ENCODE assay signal across 20 cellular contexts in the genomic region with DNA sequence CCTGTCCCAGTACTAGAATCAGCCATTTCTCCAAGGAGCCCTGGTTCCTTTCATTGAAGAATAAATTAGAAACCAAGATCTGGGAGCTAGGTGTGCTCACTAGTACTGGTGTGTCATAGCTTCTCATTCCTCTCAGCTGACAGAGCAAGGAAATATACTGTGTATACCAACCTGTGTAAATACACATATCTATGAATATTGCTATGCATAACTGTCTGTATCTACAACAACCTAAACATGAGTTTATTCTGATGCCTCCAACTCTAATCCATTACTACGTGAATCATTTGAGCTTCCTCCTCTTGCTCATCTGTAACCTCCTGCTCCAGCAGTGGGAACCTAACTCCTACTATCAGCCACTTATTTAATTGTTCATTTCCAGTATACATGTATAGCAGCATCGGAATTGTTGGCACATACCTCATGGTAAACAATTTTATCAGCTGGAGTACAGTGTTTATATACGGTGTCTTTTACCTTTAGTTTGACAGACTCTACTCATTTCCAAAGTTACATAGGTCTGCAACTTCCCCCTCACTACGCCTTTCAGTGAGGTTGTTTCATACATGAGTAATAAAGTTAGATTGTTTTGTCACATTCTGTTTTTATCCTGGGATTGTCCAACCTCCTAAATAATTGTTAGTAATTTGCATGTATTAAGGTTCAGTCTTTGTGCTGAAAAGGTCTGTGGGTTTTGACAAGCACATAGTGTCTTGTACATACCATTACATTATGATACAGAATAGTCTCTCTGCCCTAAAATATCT. TPM values are rescaled to one million over a fixed set of nuclear protein-coding genes. Genes with fewer than 3 reads are reported as not detected.
DNase-seq lines count a peak whose midpoint lies in the region; ATAC-seq, FAIRE-seq and TF ChIP-seq lines count a peak whose summit lies in the region.
"Had no signal": no experiment of that assay in that cellular context is flagged by ENCODE, and none has a peak within 500 bp of the region (broad histone marks: within the 10 kb centered on the region; RNA-seq: fewer than 3 reads in every experiment).

No MANE protein-coding gene starts in this region.

- 91 to 93% methylated on average over 4 of the region's 4 CpGs for WGBS in aorta, 2 donors

- ATAC-seq in GM19025 (IDR thresholded peaks at IDR 0.05; ENCODE audit: low read depth, unreplicated experiment) (peak; percentile 42), HG02642 (IDR thresholded peaks at IDR 0.05; ENCODE audit: poor library complexity, unreplicated experiment) (peak; percentile 88), HG03439 (IDR thresholded peaks at IDR 0.05; ENCODE audit: unreplicated experiment) (peak; percentile 79), aorta (ENCODE audit: low FRiP score) (no peak)
- ATAC-seq: activated naive CD8-positive, alpha-beta T cell treated with anti-CD3 and anti-CD28 coated beads, Interleukin-2, amount 50 U/mL, for 24 hours; naive thymus-derived CD4-positive, alpha-beta T cell had no signal

- H3K4me1 ChIP-seq in aorta (ENCODE audit: control insufficient read depth in 1 of 2, insufficient read depth in 2 of 2, low read length in 2 of 2) (peaks cover 2 to 5% of the 10 kb centered on the region in 2 donors), kidney (ENCODE audit: control insufficient read depth in 1 of 2, insufficient read depth in 1 of 2, low read depth in 1 of 2, low read length in 2 of 2) (no peaks in the 10 kb centered on the region)
- H3K4me1 ChIP-seq: colonic mucosa, SJCRH30 had no signal

- H3K9me3 ChIP-seq in aorta (ENCODE audit: control insufficient read depth, low read length) = no peaks in the 10 kb centered on the region
- H3K9me3 ChIP-seq in kidney (ENCODE audit: control insufficient read depth in 1 of 2, low read length in 2 of 2) = no peaks in the 10 kb centered on the region
- H3K9me3 ChIP-seq: colonic mucosa, esophagus squamous epithelium, left ventricle myocardium inferior, SJCRH30 had no signal

- H3K9ac ChIP-seq in kidney (ENCODE audit: low read length in 2 of 2) = no peak overlapping the region

- H3K4me3 ChIP-seq in GM12865 (ENCODE audit: low read depth, low read length) (no peak overlapping the region), aorta (ENCODE audit: low read length in 2 of 2) (no peak overlapping the region), kidney (ENCODE audit: low read length in 2 of 2) (no peak overlapping the region)
- H3K4me3 ChIP-seq: colonic mucosa, esophagus squamous epithelium, hepatocyte, left ventricle myocardium inferior, SJCRH30 had no signal

- H3K36me3 ChIP-seq in aorta (ENCODE audit: control insufficient read depth in 1 of 2, insufficient read depth in 2 of 2, low read length in 1 of 2) (no peaks in the 10 kb centered on the region), kidney (ENCODE audit: control insufficient read depth in 1 of 2, insufficient read depth in 2 of 2, low read length in 2 of 2) (no peaks in the 10 kb centered on the region)
- H3K36me3 ChIP-seq: colonic mucosa, SJCRH30 had no signal

- no peak for FAIRE-seq in kidney (lab: Jason Lieb, UNC)

- DNase-seq in GM12865 (ENCODE audit: low read depth) = peak; percentile 39
- no peak for DNase-seq in aorta
- DNase-seq in NCI-H345 (lab: John Stamatoyannopoulos, UW) = no peak
- no peak for DNase-seq in kidney
- DNase-seq in anterior cingulate cortex (lab: John Stamatoyannopoulos, UW) = no peak
- DNase-seq: ACHN; activated naive CD8-positive, alpha-beta T cell treated with anti-CD3 and anti-CD28 coated beads, Interleukin-2, amount 50 U/mL, for 24 hours; colonic mucosa; COR-L47; esophagus squamous epithelium; KG1; left ventricle myocardium inferior; naive thymus-derived CD4-positive, alpha-beta T cell; NCI-H187; SJCRH30 had no signal

- H3K27ac ChIP-seq in aorta (ENCODE audit: low read depth in 1 of 2, low read length in 2 of 2) (no peak overlapping the region), kidney (ENCODE audit: low read depth in 2 of 2, low read length in 2 of 2) (no peak overlapping the region)
- H3K27ac ChIP-seq: colonic mucosa, esophagus squamous epithelium, hepatocyte, left ventricle myocardium inferior, SJCRH30 had no signal

- TF ChIP-seq CTCF in GM12865 (IDR thresholded peaks at IDR 0.05; ENCODE audit: insufficient read depth, low read depth, low read length, missing control alignments) (no peak), kidney (IDR thresholded peaks at IDR 0.05; ENCODE audit: borderline replicate concordance, extremely low read depth, insufficient read depth) (no peak)

- intact Hi-C loops in aorta (cut with DNase I) (no loop called here), kidney (cut with DNase I) (no loop called here)

- no peaks in the 10 kb centered on the region for H3K27me3 ChIP-seq in aorta (ENCODE audit: control insufficient read depth in 1 of 2, insufficient read depth in 2 of 2, low read length in 1 of 2)
- H3K27me3 ChIP-seq: colonic mucosa, esophagus squamous epithelium, hepatocyte, SJCRH30 had no signal

RNA-seq across cellular contexts. Expression of gene SCRG1, which starts 7.1 kb away (rescaled TPM):
- 10 to 100 TPM; 34.6 to 45.2 TPM for total RNA-seq in aorta
- polyA plus RNA-seq in aorta = 10 to 100 TPM; 13.7 to 14.9 TPM
- 1.6 TPM for total RNA-seq in kidney
- polyA plus RNA-seq in kidney (ENCODE audit: insufficient read depth, low read depth, low replicate concordance) = 0.11 TPM
- total RNA-seq: naive thymus-derived CD4-positive, alpha-beta T cell; pulmonary artery endothelial cell; SJCRH30 had no signal
- polyA plus RNA-seq: naive thymus-derived CD4-positive, alpha-beta T cell had no signal

RNA-seq across cellular contexts. Expression of gene SAP30, which starts 35.3 kb away (rescaled TPM):
- total RNA-seq in aorta (10 to 100 TPM; 33.4 to 34.7 TPM), kidney (16.5 TPM)
- polyA plus RNA-seq in aorta (10 to 100 TPM; 19.4 to 25.7 TPM), kidney (ENCODE audit: insufficient read depth, low read depth, low replicate concordance) (6.7 TPM)

Comparison
In these comparisons a context has a peak if more than half of its experiments do, and no peak if none do; other contexts are left out.
1. RNA of gene SCRG1, which starts 7.1 kb away (total RNA-seq): 34.6 to 45.2 TPM in aorta; 1.6 TPM in kidney (single experiment); every median in the first group is over 10 times any median in the second.